8 cellular contexts compared by ENCODE assay signal in genomic region chr5:134174841-134175839, GRCh38. TPM values are rescaled to one million over a fixed set of nuclear protein-coding genes. Genes with fewer than 3 reads are reported as not detected.
DNase-seq lines count a peak whose midpoint lies in the region; ATAC-seq and TF ChIP-seq lines count a peak whose summit lies in the region.

No MANE protein-coding gene starts in this region.

- no peak overlapping the region for H3K27ac ChIP-seq in iPS-20b (ENCODE audit: low read length)
- H3K27ac ChIP-seq in testis: no peak overlapping the region

- H3K4me3 ChIP-seq in iPS-20b (ENCODE audit: low read length): peak overlapping the region; percentile 93
- peak overlapping the region; percentile 94 to 100 for H3K4me3 ChIP-seq in testis

- no peaks in the 10 kb centered on the region for H3K27me3 Mint-ChIP-seq in activated naive CD8-positive, alpha-beta T cell

- peak overlapping the region; percentile 98 for H3K4me3 Mint-ChIP-seq in activated naive CD8-positive, alpha-beta T cell

- H3K36me3 ChIP-seq in iPS-20b (ENCODE audit: insufficient read depth, low read depth, low read length) (peaks cover 34% of the 10 kb centered on the region), testis (ENCODE audit: low read depth, missing control alignments) (no peaks in the 10 kb centered on the region)

- H3K4me1 ChIP-seq in iPS-20b (ENCODE audit: insufficient read depth, low read length): peaks cover 11% of the 10 kb centered on the region; the same call in 1 of the 2 replicates
- H3K4me1 ChIP-seq in testis: peaks cover 25% of the 10 kb centered on the region

- peak overlapping the region; percentile 93; the same call in 1 of the 2 replicates for H3K9ac ChIP-seq in iPS-20b (ENCODE audit: low read depth, low read length)

- no peak for ATAC-seq in GM21786 (IDR thresholded peaks at IDR 0.05; ENCODE audit: unreplicated experiment)

- peak; percentile 29 for DNase-seq in DMS79 treated with DMSO at 0.1 percent for 48 hours (lab: John Stamatoyannopoulos, UW)
- peak; percentile 73 for DNase-seq in LHCN-M2 (ENCODE audit: low read depth)
- DNase-seq in testis: no peak
- DNase-seq in UCSD-AML1 (lab: John Stamatoyannopoulos, UW; ENCODE audit: unreplicated experiment): no peak
- no peak for DNase-seq in CD1c-positive myeloid dendritic cell (ENCODE audit: extremely low spot score)

- H3K4me1 Mint-ChIP-seq in activated naive CD8-positive, alpha-beta T cell (ENCODE audit: low read depth): peaks cover 48% of the 10 kb centered on the region

- WGBS in testis, 2 donors: 8 to 16% methylated on average over 10 of the region's 10 CpGs

- TF ChIP-seq CTCF in testis (IDR thresholded peaks at IDR 0.05): no peak

- no peaks in the 10 kb centered on the region for H3K27me3 ChIP-seq in iPS-20b (ENCODE audit: insufficient read depth, low read length)
- H3K27me3 ChIP-seq in testis: no peaks in the 10 kb centered on the region

- intact Hi-C loops in testis (cut with DNase I; ENCODE audit: low total_unique reads): no loop called here

- H3K9me3 ChIP-seq in iPS-20b (ENCODE audit: insufficient read depth, low read depth, low read length) (no peaks in the 10 kb centered on the region), testis (no peaks in the 10 kb centered on the region)

- H3K36me3 Mint-ChIP-seq in activated naive CD8-positive, alpha-beta T cell: peaks cover 4% of the 10 kb centered on the region

- peak overlapping the region; percentile 95 for H3K27ac Mint-ChIP-seq in activated naive CD8-positive, alpha-beta T cell

- TF ChIP-seq POLR2A in testis (IDR thresholded peaks at IDR 0.05): no peak

- H3K9me3 Mint-ChIP-seq in activated naive CD8-positive, alpha-beta T cell (ENCODE audit: low read depth): no peaks in the 10 kb centered on the region

RNA-seq across cellular contexts. Expression of gene SKP1, which starts 1.6 kb away (rescaled TPM):
- 358 and 428 TPM in 2 replicates for total RNA-seq in LHCN-M2 (2014; rRNA removed)
- 798 TPM for polyA plus RNA-seq in LHCN-M2 (2012)
- total RNA-seq in testis: 100 to 1,000 TPM; 336 to 459 TPM
- 919 TPM for polyA plus RNA-seq in testis (ENCODE audit: insufficient read depth, low read depth, low replicate concordance)

RNA-seq across cellular contexts. Expression of gene PPP2CA, which starts 50.7 kb away (rescaled TPM):
- total RNA-seq in LHCN-M2 (2014; rRNA removed): 255 and 270 TPM in 2 replicates
- polyA plus RNA-seq in LHCN-M2 (2012): 128 TPM
- 100 to 1,000 TPM; 125 to 214 TPM for total RNA-seq in testis
- polyA plus RNA-seq in testis (ENCODE audit: insufficient read depth, low read depth, low replicate concordance): 105 TPM

Comparison
In these comparisons a context has a peak if more than half of its experiments do, and no peak if none do; other contexts are left out.
1. DNase-seq: peak in DMS79 treated with DMSO at 0.1 percent for 48 hours (single experiment) and LHCN-M2 (single experiment); none in testis (single experiment), UCSD-AML1 (single experiment) and CD1c-positive myeloid dendritic cell (single experiment).